29 cellular contexts compared by ENCODE assay signal in genomic region chr18:2551425-2551824, GRCh38.
"Had no signal": no experiment of that assay in that cellular context is flagged by ENCODE, and none has a peak within 500 bp of the region (broad histone marks: within the 10 kb centered on the region; RNA-seq: fewer than 3 reads in every experiment).

No MANE protein-coding gene starts in this region.

- H3K4me1 ChIP-seq: heart right ventricle, lower lobe of right lung, parathyroid adenoma, right lobe of liver, suprapubic skin, transverse colon, upper lobe of right lung, uterus had no signal

- H3K27ac Mint-ChIP-seq: endodermal cell; immature natural killer cell; natural killer cell treated with Interleukin-12 subunit alpha and Interleukin-12 subunit beta and Interleukin-15 and Interleukin-18, amount 100 ng/mL, for 72 hours; neural progenitor cell; progenitor cell of endocrine pancreas had no signal

- H3K4me3 Mint-ChIP-seq: endodermal cell; immature natural killer cell; natural killer cell treated with Interleukin-12 subunit alpha and Interleukin-12 subunit beta and Interleukin-15 and Interleukin-18, amount 100 ng/mL, for 72 hours; neural progenitor cell; stimulated activated naive CD8-positive, alpha-beta T cell treated with anti-CD3 and anti-CD28 coated beads, Interleukin-15, amount 100 ng/mL, for 72 hours had no signal

- H3K27ac ChIP-seq: dorsolateral prefrontal cortex, epithelial cell of prostate, heart right ventricle, lower lobe of right lung, neural progenitor cell, parathyroid adenoma, right lobe of liver, suprapubic skin, transverse colon, upper lobe of right lung, uterus had no signal

- FAIRE-seq: colon had no signal

- H3K9me3 ChIP-seq: heart right ventricle, lower lobe of right lung, right lobe of liver, suprapubic skin, transverse colon, upper lobe of right lung, uterus had no signal

- H3K4me1 Mint-ChIP-seq: neural progenitor cell had no signal

- H3K9me3 Mint-ChIP-seq: endodermal cell; immature natural killer cell; natural killer cell treated with Interleukin-12 subunit alpha and Interleukin-12 subunit beta and Interleukin-15 and Interleukin-18, amount 100 ng/mL, for 72 hours; neural progenitor cell; stimulated activated naive CD8-positive, alpha-beta T cell treated with anti-CD3 and anti-CD28 coated beads, Interleukin-15, amount 100 ng/mL, for 72 hours had no signal

- H3K27me3 Mint-ChIP-seq: natural killer cell treated with Interleukin-12 subunit alpha and Interleukin-12 subunit beta and Interleukin-15 and Interleukin-18, amount 100 ng/mL, for 72 hours; progenitor cell of endocrine pancreas; stimulated activated naive CD8-positive, alpha-beta T cell treated with anti-CD3 and anti-CD28 coated beads, Interleukin-15, amount 100 ng/mL, for 72 hours had no signal

- H3K27me3 ChIP-seq: dorsolateral prefrontal cortex, heart right ventricle, neural progenitor cell, right lobe of liver, suprapubic skin, transverse colon, upper lobe of right lung, uterus had no signal

- ATAC-seq: esophagus mucosa; heart right ventricle; left ventricle myocardium superior; lower lobe of right lung; natural killer cell treated with Interleukin-12 subunit alpha and Interleukin-12 subunit beta and Interleukin-15 and Interleukin-18, amount 100 ng/mL, for 72 hours; right lobe of liver; stimulated activated naive CD8-positive, alpha-beta T cell treated with anti-CD3 and anti-CD28 coated beads, Interleukin-15, amount 100 ng/mL, for 72 hours; upper lobe of right lung had no signal

- H3K4me3 ChIP-seq: dorsolateral prefrontal cortex, heart right ventricle, lower lobe of right lung, neural progenitor cell, right lobe of liver, suprapubic skin, transverse colon, upper lobe of right lung, uterus had no signal

- H3K36me3 ChIP-seq: right lobe of liver, transverse colon, uterus had no signal

- DNase-seq: dorsolateral prefrontal cortex; effector CD4-positive, alpha-beta T cell; endodermal cell; foreskin fibroblast; glutamatergic neuron; heart right ventricle; hypothalamus; immature natural killer cell; islet precursor cell; kidney glomerular epithelial cell; left ventricle myocardium superior; lower lobe of right lung; right lobe of liver; small intestine; stimulated activated CD4-positive, alpha-beta T cell treated with anti-CD3 and anti-CD28 coated beads, Interleukin-15, amount 100 ng/mL, for 24 hours; stimulated activated CD4-positive, alpha-beta T cell treated with anti-CD3 and anti-CD28 coated beads, Interleukin-2, amount 100 ng/mL, for 48 hours; stimulated activated naive CD4-positive, alpha-beta T cell; stimulated activated naive CD8-positive, alpha-beta T cell treated with anti-CD3 and anti-CD28 coated beads, Interleukin-15, amount 100 ng/mL, for 72 hours; transverse colon; upper lobe of right lung; uterus had no signal
